In the genomic region with DNA sequence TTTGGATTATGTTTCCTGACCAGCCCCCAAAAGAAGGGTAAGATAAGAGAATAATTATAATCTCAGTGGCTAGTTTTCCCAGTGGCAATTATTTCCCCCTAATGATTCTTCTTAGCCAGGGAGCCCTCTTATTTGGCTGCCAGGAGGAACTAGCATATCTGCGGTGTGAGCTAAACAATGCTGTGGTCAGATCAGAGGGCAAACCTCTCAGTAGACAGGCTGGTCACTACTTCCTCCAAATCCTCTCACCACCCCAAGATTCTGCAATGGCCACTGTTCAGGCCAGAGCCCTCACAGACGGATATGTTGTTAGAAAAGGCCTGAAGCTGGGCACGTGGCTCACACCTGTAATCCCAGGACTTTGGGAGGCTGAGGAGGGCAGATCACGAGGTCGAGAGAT, we compare ENCODE assay signal across 19 cellular contexts.
"Had no signal": no experiment of that assay in that cellular context is flagged by ENCODE, and none has a peak within 500 bp of the region (broad histone marks: within the 10 kb centered on the region; RNA-seq: fewer than 3 reads in every experiment).

No MANE protein-coding gene starts in this region.

- DNase-seq: activated CD4-positive, alpha-beta T cell treated with anti-CD3 and anti-CD28 coated beads, Interleukin-2, amount 10 ng/mL, durations not matched to agents 24 days and 14 days; activated CD8-positive, alpha-beta T cell treated with anti-CD3 and anti-CD28 coated beads, Interleukin-2, amount 10 ng/mL, durations not matched to agents 7 days and 5 days; activated naive CD4-positive, alpha-beta T cell treated with anti-CD3 and anti-CD28 coated beads for 36 hours; activated T-cell treated with anti-CD3 and anti-CD28 coated beads, Interleukin-2, amount 50 U/mL, for 24 hours; cortex of kidney; effector CD4-positive, alpha-beta T cell; gastrocnemius medialis; heart left ventricle; immature natural killer cell; kidney glomerular epithelial cell; left ventricle myocardium superior; mucosa of descending colon; naive thymus-derived CD8-positive, alpha-beta T cell; pancreas; stimulated activated naive B cell treated with anti-CD40 and anti-IgM and Interleukin-4, amounts not matched to agents 10 μg/mL and 1 μg/mL and 100 μg/mL, for 72 hours had no signal

- H3K4me3 ChIP-seq: gastrocnemius medialis, heart left ventricle, mucosa of descending colon, pancreas, thoracic aorta had no signal

- H3K27ac Mint-ChIP-seq: activated CD4-positive, alpha-beta T cell treated with anti-CD3 and anti-CD28 coated beads, Interleukin-2, amount 10 ng/mL, durations not matched to agents 24 days and 14 days; activated CD8-positive, alpha-beta T cell treated with anti-CD3 and anti-CD28 coated beads, Interleukin-2, amount 10 ng/mL, durations not matched to agents 7 days and 5 days; activated naive CD4-positive, alpha-beta T cell treated with anti-CD3 and anti-CD28 coated beads for 36 hours; activated T-cell treated with anti-CD3 and anti-CD28 coated beads, Interleukin-2, amount 50 U/mL, for 24 hours; immature natural killer cell; memory B cell; naive thymus-derived CD8-positive, alpha-beta T cell; stimulated activated naive B cell treated with anti-CD40 and anti-IgM and Interleukin-4, amounts not matched to agents 10 μg/mL and 1 μg/mL and 100 μg/mL, for 72 hours had no signal

- H3K27me3 ChIP-seq: gastrocnemius medialis, heart left ventricle, neutrophil, pancreas had no signal

- H3K36me3 ChIP-seq: gastrocnemius medialis, heart left ventricle, neutrophil, pancreas, thoracic aorta had no signal

- H3K36me3 Mint-ChIP-seq: immature natural killer cell; memory B cell; naive thymus-derived CD8-positive, alpha-beta T cell; stimulated activated naive B cell treated with anti-CD40 and anti-IgM and Interleukin-4, amounts not matched to agents 10 μg/mL and 1 μg/mL and 100 μg/mL, for 72 hours had no signal

- H3K4me1 ChIP-seq: gastrocnemius medialis, heart left ventricle, pancreas had no signal

- H3K27ac ChIP-seq: gastrocnemius medialis, heart left ventricle, neutrophil, pancreas, thoracic aorta had no signal

- H3K4me1 Mint-ChIP-seq: activated CD4-positive, alpha-beta T cell treated with anti-CD3 and anti-CD28 coated beads, Interleukin-2, amount 10 ng/mL, durations not matched to agents 24 days and 14 days; immature natural killer cell; memory B cell; naive thymus-derived CD8-positive, alpha-beta T cell; stimulated activated naive B cell treated with anti-CD40 and anti-IgM and Interleukin-4, amounts not matched to agents 10 μg/mL and 1 μg/mL and 100 μg/mL, for 72 hours had no signal

- H3K4me3 Mint-ChIP-seq: activated CD4-positive, alpha-beta T cell treated with anti-CD3 and anti-CD28 coated beads, Interleukin-2, amount 10 ng/mL, durations not matched to agents 24 days and 14 days; activated CD8-positive, alpha-beta T cell treated with anti-CD3 and anti-CD28 coated beads, Interleukin-2, amount 10 ng/mL, durations not matched to agents 7 days and 5 days; activated naive CD4-positive, alpha-beta T cell treated with anti-CD3 and anti-CD28 coated beads for 36 hours; activated T-cell treated with anti-CD3 and anti-CD28 coated beads, Interleukin-2, amount 50 U/mL, for 24 hours; immature natural killer cell; memory B cell; naive thymus-derived CD8-positive, alpha-beta T cell; stimulated activated naive B cell treated with anti-CD40 and anti-IgM and Interleukin-4, amounts not matched to agents 10 μg/mL and 1 μg/mL and 100 μg/mL, for 72 hours had no signal

- H3K27me3 Mint-ChIP-seq: activated CD4-positive, alpha-beta T cell treated with anti-CD3 and anti-CD28 coated beads, Interleukin-2, amount 10 ng/mL, durations not matched to agents 24 days and 14 days; memory B cell; stimulated activated naive B cell treated with anti-CD40 and anti-IgM and Interleukin-4, amounts not matched to agents 10 μg/mL and 1 μg/mL and 100 μg/mL, for 72 hours had no signal

- H3K9me3 Mint-ChIP-seq: activated T-cell treated with anti-CD3 and anti-CD28 coated beads, Interleukin-2, amount 50 U/mL, for 24 hours had no signal

- H3K9me3 ChIP-seq: gastrocnemius medialis, mucosa of descending colon, neutrophil, pancreas, thoracic aorta had no signal

- FAIRE-seq: pancreas, TTC549 had no signal
